In genomic region chr7:50832744-50833143, GRCh38 we compare ENCODE assay signal across 14 cellular contexts. TPM values are rescaled to one million over a fixed set of nuclear protein-coding genes. Genes with fewer than 3 reads are reported as not detected.
DNase-seq lines count a peak whose midpoint lies in the region; ATAC-seq and TF ChIP-seq lines count a peak whose summit lies in the region.
"Had no signal": no experiment of that assay in that cellular context is flagged by ENCODE, and none has a peak within 500 bp of the region (broad histone marks: within the 10 kb centered on the region; RNA-seq: fewer than 3 reads in every experiment).

No MANE protein-coding gene starts in this region.

- no peak overlapping the region for H3K4me3 Mint-ChIP-seq in activated naive CD8-positive, alpha-beta T cell treated with anti-CD3 and anti-CD28 coated beads, Interleukin-2, amount 10 ng/mL, durations not matched to agents 7 days and 5 days
- H3K4me3 Mint-ChIP-seq: nephron progenitor cell had no signal

- no peak overlapping the region for H2BK120ac ChIP-seq in mesenchymal stem cell (ENCODE audit: low read depth, low read length)

- no peak overlapping the region for H3K18ac ChIP-seq in mesenchymal stem cell (ENCODE audit: low read depth in 1 of 2, low read length in 2 of 2)

- no peak for ATAC-seq in SK-N-SH treated with all-trans-retinoic acid at 6 μM for 48 hours
- ATAC-seq in activated naive CD8-positive, alpha-beta T cell treated with anti-CD3 and anti-CD28 coated beads, Interleukin-2, amount 10 ng/mL, durations not matched to agents 7 days and 5 days (ENCODE audit: low read depth) = peak; percentile 52
- no peak for ATAC-seq in HG02678 (IDR thresholded peaks at IDR 0.05; ENCODE audit: unreplicated experiment)

- no peak overlapping the region for H3K27ac Mint-ChIP-seq in activated naive CD8-positive, alpha-beta T cell treated with anti-CD3 and anti-CD28 coated beads, Interleukin-2, amount 10 ng/mL, durations not matched to agents 7 days and 5 days
- H3K27ac Mint-ChIP-seq: nephron progenitor cell had no signal

- H4K91ac ChIP-seq in mesenchymal stem cell (ENCODE audit: low read length) = no peak overlapping the region

- WGBS in SK-N-SH (ENCODE audit: low lambda C conversion rate) = 12% methylated on average over 3 of the region's 3 CpGs
- 0% methylated on average over 1 of the region's 3 CpGs for WGBS in mesenchymal stem cell

- no peaks in the 10 kb centered on the region for H3K79me1 ChIP-seq in mesenchymal stem cell (replicated peaks; ENCODE audit: low read length, poor library complexity, severe bottlenecking)

- H2BK12ac ChIP-seq in mesenchymal stem cell (ENCODE audit: low read length in 2 of 2) = no peak overlapping the region

- H3K4me2 ChIP-seq in SK-N-SH (0 out of 2 replicates have a peak overlapping the region, but pooled peaks have one; percentile 2), mesenchymal stem cell (ENCODE audit: low read length, poor library complexity, severe bottlenecking) (no peak overlapping the region)

- no peak overlapping the region for H3K14ac ChIP-seq in mesenchymal stem cell (ENCODE audit: low read length in 2 of 2)

- H3K36me3 ChIP-seq in SK-N-SH (replicated peaks in 1 of 2; ENCODE audit: control insufficient read depth in 1 of 2, insufficient read depth in 2 of 2, low read length in 1 of 2) = no peaks in the 10 kb centered on the region
- no peaks in the 10 kb centered on the region for H3K36me3 ChIP-seq in mesenchymal stem cell (ENCODE audit: control insufficient read depth in 1 of 2, insufficient read depth in 2 of 2, low read depth in 1 of 2, low read length in 2 of 2)
- H3K36me3 ChIP-seq: adrenal gland had no signal

- H3K9me2 ChIP-seq in SK-N-SH = no peaks in the 10 kb centered on the region

- no peak overlapping the region for H2AFZ ChIP-seq in SK-N-SH (ENCODE audit: low read depth)
- H2AFZ ChIP-seq in mesenchymal stem cell (ENCODE audit: low read depth, low read length) = no peak overlapping the region

- H3F3A ChIP-seq in SK-N-SH (replicated peaks; ENCODE audit: insufficient read depth) = peaks cover 24% of the 10 kb centered on the region

- H3K27me3 ChIP-seq in SK-N-SH (ENCODE audit: insufficient read depth) (no peaks in the 10 kb centered on the region), mesenchymal stem cell (ENCODE audit: control insufficient read depth in 1 of 2, insufficient read depth in 1 of 2, low read length in 2 of 2) (no peaks in the 10 kb centered on the region)
- H3K27me3 ChIP-seq: adrenal gland had no signal

- DNase-seq in SK-N-SH (no peak), M059J (ENCODE audit: low read depth) (peak; percentile 98), mesenchymal stem cell (peak; percentile 72), NCI-H2171 treated with DMSO at 0.1 percent for 48 hours (lab: John Stamatoyannopoulos, UW) (no peak), NCI-H187 treated with DMSO at 0.1 percent for 48 hours (lab: John Stamatoyannopoulos, UW) (no peak)
- DNase-seq in activated naive CD8-positive, alpha-beta T cell treated with anti-CD3 and anti-CD28 coated beads, Interleukin-2, amount 10 ng/mL, durations not matched to agents 7 days and 5 days = no peak
- DNase-seq: 8988T, adrenal gland, DMS79 treated with DMSO at 0.1 percent for 48 hours, GOT3, NCI-H1417, nephron progenitor cell had no signal

- H3K27me3 Mint-ChIP-seq in activated naive CD8-positive, alpha-beta T cell treated with anti-CD3 and anti-CD28 coated beads, Interleukin-2, amount 10 ng/mL, durations not matched to agents 7 days and 5 days = peaks cover 37% of the 10 kb centered on the region

- H3K4ac ChIP-seq in mesenchymal stem cell (ENCODE audit: low read depth in 1 of 2, low read length in 2 of 2) = no peak overlapping the region

- peaks cover 1% of the 10 kb centered on the region for H3K36me3 Mint-ChIP-seq in activated naive CD8-positive, alpha-beta T cell treated with anti-CD3 and anti-CD28 coated beads, Interleukin-2, amount 10 ng/mL, durations not matched to agents 7 days and 5 days

- no peak for TF ChIP-seq EP300 in SK-N-SH (IDR thresholded peaks at IDR 0.05; ENCODE audit: borderline replicate concordance in 1 of 2, low read depth in 1 of 2, low read length in 1 of 2)

- no peak overlapping the region for H4K8ac ChIP-seq in mesenchymal stem cell (ENCODE audit: low read length)

- no peak overlapping the region for H2AK5ac ChIP-seq in mesenchymal stem cell (ENCODE audit: low read length, severe bottlenecking)

- no peak overlapping the region for H3K4me3 ChIP-seq in SK-N-SH (ENCODE audit: low read depth in 2 of 2, low read length in 1 of 2)
- H3K4me3 ChIP-seq in mesenchymal stem cell (ENCODE audit: insufficient read depth in 1 of 2, low read depth in 1 of 2, low read length in 2 of 2) = no peak overlapping the region
- H3K4me3 ChIP-seq: adrenal gland had no signal

- H3K23ac ChIP-seq in mesenchymal stem cell (ENCODE audit: low read length in 2 of 2) = no peak overlapping the region

- no peak overlapping the region for H3K9ac ChIP-seq in SK-N-SH
- H3K9ac ChIP-seq in mesenchymal stem cell (ENCODE audit: low read length) = no peak overlapping the region

- H3K79me2 ChIP-seq in SK-N-SH (ENCODE audit: insufficient read depth) = no peaks in the 10 kb centered on the region

- no peak for TF ChIP-seq RAD21 in SK-N-SH (IDR thresholded peaks at IDR 0.05; ENCODE audit: low read length)

- H3K27ac ChIP-seq in SK-N-SH (ENCODE audit: low read depth in 2 of 2, low read length in 1 of 2) = no peak overlapping the region
- no peak overlapping the region for H3K27ac ChIP-seq in mesenchymal stem cell (ENCODE audit: low read length, poor library complexity, severe bottlenecking)
- H3K27ac ChIP-seq: adrenal gland had no signal

- no peaks in the 10 kb centered on the region for H3K9me3 ChIP-seq in SK-N-SH
- no peaks in the 10 kb centered on the region for H3K9me3 ChIP-seq in mesenchymal stem cell (ENCODE audit: control insufficient read depth, low read length)
- H3K9me3 ChIP-seq: adrenal gland had no signal

- TF ChIP-seq CTCF in SK-N-SH (IDR thresholded peaks at IDR 0.05) = no peak

- H2BK15ac ChIP-seq in mesenchymal stem cell (ENCODE audit: low read depth, poor library complexity, severe bottlenecking) = no peak overlapping the region

- H3K4me1 ChIP-seq in SK-N-SH (ENCODE audit: control insufficient read depth in 1 of 2, insufficient read depth in 2 of 2, low read depth in 1 of 2, low read length in 1 of 2) = peaks cover 0 to 5% of the 10 kb centered on the region in 2 experiments; a peak in 1 of 4 replicates
- peaks cover 9% of the 10 kb centered on the region for H3K4me1 ChIP-seq in mesenchymal stem cell (ENCODE audit: control insufficient read depth, insufficient read depth, low read depth, low read length)
- H3K4me1 ChIP-seq: adrenal gland had no signal

- POLR2A ChIA-PET in SK-N-SH (lab: Yijun Ruan, JAX) = no interaction called here
- POLR2A ChIA-PET in activated naive CD8-positive, alpha-beta T cell treated with anti-CD3 and anti-CD28 coated beads, Interleukin-2, amount 10 ng/mL, durations not matched to agents 7 days and 5 days (lab: Charles Lee) = no interaction called here

- peaks cover 12% of the 10 kb centered on the region for H3K4me1 Mint-ChIP-seq in activated naive CD8-positive, alpha-beta T cell treated with anti-CD3 and anti-CD28 coated beads, Interleukin-2, amount 10 ng/mL, durations not matched to agents 7 days and 5 days
- H3K4me1 Mint-ChIP-seq: nephron progenitor cell had no signal

- no peaks in the 10 kb centered on the region for H4K20me1 ChIP-seq in SK-N-SH (ENCODE audit: insufficient read depth)

- CTCF ChIA-PET in SK-N-SH (lab: Yijun Ruan, JAX) = no interaction called here

- H2BK5ac ChIP-seq in mesenchymal stem cell (ENCODE audit: low read depth, low read length, poor library complexity, severe bottlenecking) = no peak overlapping the region

- H3K9me3 Mint-ChIP-seq in activated naive CD8-positive, alpha-beta T cell treated with anti-CD3 and anti-CD28 coated beads, Interleukin-2, amount 10 ng/mL, durations not matched to agents 7 days and 5 days = peaks cover 4% of the 10 kb centered on the region
- H3K9me3 Mint-ChIP-seq: nephron progenitor cell had no signal

TF ChIP-seq in SK-N-SH, 30 proteins besides CTCF, POLR2A, EP300 and RAD21 (continues in another document):
- no peak for TF ChIP-seq FOXJ3 (CRISPR knock-in tag; IDR thresholded peaks at IDR 0.05)
- TF ChIP-seq GABPA (IDR thresholded peaks at IDR 0.05; ENCODE audit: low read depth) = no peak
- TF ChIP-seq PBX3 (IDR thresholded peaks at IDR 0.05) = no peak
- TF ChIP-seq RFX5 (IDR thresholded peaks at IDR 0.05; ENCODE audit: low read length) = no peak
- no peak for TF ChIP-seq SMC3 (IDR thresholded peaks at IDR 0.05; ENCODE audit: low read depth, low read length)

TF ChIP-seq in SK-N-SH treated with all-trans-retinoic acid at 6 μM for 48 hours, 23 proteins besides CTCF, POLR2A, EP300 and RAD21 (continues in another document):
- TF ChIP-seq ZFP30 (CRISPR knock-in tag; IDR thresholded peaks at IDR 0.05) = no peak
- TF ChIP-seq PATZ1 (CRISPR knock-in tag; IDR thresholded peaks at IDR 0.05; ENCODE audit: borderline replicate concordance) = no peak
- no peak for TF ChIP-seq OSR1 (CRISPR knock-in tag; IDR thresholded peaks at IDR 0.05)
- no peak for TF ChIP-seq ZNF565 (CRISPR knock-in tag; conservative IDR thresholded peaks at IDR 0.05; ENCODE audit: low read depth)
- no peak for TF ChIP-seq CSDC2 (CRISPR knock-in tag; IDR thresholded peaks at IDR 0.05)
- no peak for TF ChIP-seq TOX (CRISPR knock-in tag; IDR thresholded peaks at IDR 0.05; ENCODE audit: borderline replicate concordance)
- no peak for TF ChIP-seq ZC3H10 (CRISPR knock-in tag; IDR thresholded peaks at IDR 0.05)

RNA-seq across cellular contexts. Expression of gene GRB10, which starts 50.0 kb away (rescaled TPM):
- 4.4 and 5.1 TPM in 2 replicates for polyA plus RNA-seq in SK-N-SH (2012; rRNA removed)
- 3.8 and 3.9 TPM in 2 replicates for polyA plus RNA-seq in SK-N-SH (2012; cell fraction: cytosol; rRNA removed)
- polyA plus RNA-seq in SK-N-SH (2012; cell fraction: nucleus; rRNA removed) = 15.3 and 16.8 TPM in 2 replicates
- 0.10 and 0.20 TPM in 2 replicates for total RNA-seq in M059J (2014; rRNA removed; shearing (Covaris generic))
- 1 to 10 TPM; 1.4 to 1.8 TPM for total RNA-seq in activated naive CD8-positive, alpha-beta T cell treated with anti-CD3 and anti-CD28 coated beads, Interleukin-2, amount 10 ng/mL, durations not matched to agents 7 days and 5 days
- polyA plus RNA-seq in mesenchymal stem cell (2013, experiment 1 of 2) = 16.9 TPM
- 16.6 TPM for polyA plus RNA-seq in mesenchymal stem cell (2013, experiment 2 of 2)

Comparison
In these comparisons a context has a peak if more than half of its experiments do, and no peak if none do; other contexts are left out.
1. DNase-seq: peak in M059J (single experiment) and mesenchymal stem cell (single experiment); none in SK-N-SH (single experiment), activated naive CD8-positive, alpha-beta T cell treated with anti-CD3 and anti-CD28 coated beads, Interleukin-2, amount 10 ng/mL, durations not matched to agents 7 days and 5 days (single experiment), NCI-H2171 treated with DMSO at 0.1 percent for 48 hours (single experiment) and NCI-H187 treated with DMSO at 0.1 percent for 48 hours (single experiment).